In genomic region chr12:53954694-53955035, GRCh38 we compare ENCODE assay signal across 3 cellular contexts.
TF ChIP-seq lines count a peak whose summit lies in the region.

A gene with protein sequence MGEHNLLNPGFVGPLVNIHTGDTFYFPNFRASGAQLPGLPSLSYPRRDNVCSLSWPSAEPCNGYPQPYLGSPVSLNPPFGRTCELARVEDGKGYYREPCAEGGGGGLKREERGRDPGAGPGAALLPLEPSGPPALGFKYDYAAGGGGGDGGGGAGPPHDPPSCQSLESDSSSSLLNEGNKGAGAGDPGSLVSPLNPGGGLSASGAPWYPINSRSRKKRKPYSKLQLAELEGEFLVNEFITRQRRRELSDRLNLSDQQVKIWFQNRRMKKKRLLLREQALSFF (plus strand): TSS chr12:53954903. CDS start chr12:53954930, 27 bp downstream.

TF ChIP-seq in SK-N-SH, 30 proteins besides CTCF, POLR2A, EP300 and RAD21:
- 0 out of 2 replicates have a peak, but pooled peaks have one; percentile 10 for TF ChIP-seq USF1 (IDR thresholded peaks at IDR 0.05; ENCODE audit: borderline replicate concordance, low read depth)
- TF ChIP-seq POLR2AphosphoS5 (IDR thresholded peaks at IDR 0.05; ENCODE audit: low read depth, low read length) = no peak

TF ChIP-seq in SK-N-SH treated with all-trans-retinoic acid at 6 μM for 48 hours, 23 proteins besides CTCF, POLR2A, EP300 and RAD21:
- TF ChIP-seq CSDC2 (CRISPR knock-in tag; IDR thresholded peaks at IDR 0.05) (no peak), ISL1 (CRISPR knock-in tag; IDR thresholded peaks at IDR 0.05) (no peak), OSR1 (CRISPR knock-in tag; IDR thresholded peaks at IDR 0.05) (no peak), ZFP30 (CRISPR knock-in tag; IDR thresholded peaks at IDR 0.05) (no peak), ZC3H10 (CRISPR knock-in tag; IDR thresholded peaks at IDR 0.05) (no peak)

TF ChIP-seq in HEK293, 187 proteins besides CTCF, POLR2A, EP300 and RAD21:
- TF ChIP-seq ZNF544 (tag by site-specific recombination; IDR thresholded peaks at IDR 0.05) (no peak), ZNF768 (tag by site-specific recombination; IDR thresholded peaks at IDR 0.05) (no peak), ZNF19 (tag by site-specific recombination; IDR thresholded peaks at IDR 0.05; ENCODE audit: low read depth) (no peak), ZNF48 (tag by site-specific recombination; IDR thresholded peaks at IDR 0.05) (no peak), ZNF391 (tag by site-specific recombination; IDR thresholded peaks at IDR 0.05; ENCODE audit: borderline replicate concordance, low read depth) (no peak), SP7 (tag by site-specific recombination; IDR thresholded peaks at IDR 0.05) (no peak)
